19 cellular contexts compared by ENCODE assay signal in the genomic region with DNA sequence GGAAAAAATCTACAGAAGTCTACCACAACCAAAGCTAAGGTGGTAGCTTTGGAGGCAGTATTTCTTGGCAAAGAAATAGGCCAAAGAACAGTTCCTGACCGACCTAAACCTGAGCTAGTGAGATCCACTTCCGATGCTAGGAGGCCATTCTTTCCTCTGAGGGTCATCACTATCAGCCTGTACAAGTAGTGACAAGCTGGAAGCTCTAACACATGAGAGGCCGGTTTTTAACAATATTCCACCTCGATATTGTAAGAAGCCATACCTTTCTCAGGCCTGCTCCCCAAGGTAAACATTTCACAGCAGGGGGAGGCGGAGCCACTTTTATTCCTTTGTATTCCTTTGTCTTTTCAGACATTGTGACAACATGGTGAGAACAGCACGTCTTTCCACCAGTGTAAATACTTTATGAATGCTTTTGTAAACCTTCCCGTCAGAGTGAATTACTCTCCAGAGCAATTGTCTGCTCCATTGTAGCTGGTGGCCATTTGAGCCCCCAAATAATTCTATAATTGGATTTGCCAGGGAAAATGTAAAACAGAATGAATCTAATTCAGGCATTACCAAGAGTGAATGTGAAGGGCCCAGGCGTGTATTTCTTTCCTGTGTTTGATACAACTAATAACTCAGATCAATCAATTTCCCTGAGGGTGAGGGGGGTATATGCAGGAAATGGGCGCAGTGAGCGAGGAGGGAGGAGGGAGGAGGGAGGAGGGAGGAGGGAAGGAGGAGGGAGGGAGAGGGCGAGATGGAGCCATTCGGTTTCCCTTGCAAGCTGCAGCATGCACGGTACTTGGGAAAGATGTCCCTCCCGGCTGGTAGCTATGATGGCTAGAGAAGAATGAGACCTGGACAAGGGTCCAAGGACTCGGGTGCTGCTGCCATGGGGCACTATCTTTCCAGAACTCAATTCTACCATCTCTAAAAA.
A peak's percentile ranks its signal among the peaks of the same experiment; 100 is the strongest.
DNase-seq lines count a peak whose midpoint lies in the region; ATAC-seq and TF ChIP-seq lines count a peak whose summit lies in the region.
"Had no signal": no experiment of that assay in that cellular context is flagged by ENCODE, and none has a peak within 500 bp of the region (broad histone marks: within the 10 kb centered on the region; RNA-seq: fewer than 3 reads in every experiment).

No MANE protein-coding gene starts in this region.

- DNase-seq in HAP-1 (ENCODE audit: low spot score in 2 of 2) (peak; percentile 64 to 84), NCI-H2029 treated with DMSO at 0.1 percent for 48 hours (lab: John Stamatoyannopoulos, UW) (peak; percentile 36), RWPE2 (ENCODE audit: low spot score) (peak; percentile 49), neural progenitor cell (ENCODE audit: low spot score) (peak; percentile 70), HEK293T (ENCODE audit: extremely low spot score) (no peak), heart left ventricle (no peak)
- no peak for DNase-seq in stimulated activated CD4-positive, alpha-beta T cell treated with anti-CD3 and anti-CD28 coated beads, Interleukin-4, amount 100 ng/mL, for 24 hours
- DNase-seq: activated CD4-positive, CD25-positive, alpha-beta regulatory T cell treated with anti-CD3 and anti-CD28 coated beads, Interleukin-2, amount 50 U/mL, for 72 hours; activated naive CD8-positive, alpha-beta T cell treated with anti-CD3 and anti-CD28 coated beads for 36 hours; activated T-cell treated with anti-CD3 and anti-CD28 coated beads for 4 hours; Calu3; caudate nucleus; HCEC 1CT; mucosa of descending colon; posterior cingulate gyrus had no signal

- POLR2A ChIA-PET in HEK293T (lab: Yijun Ruan, JAX): no interaction called here

- no peak overlapping the region for H3K4me3 Mint-ChIP-seq in neural progenitor cell
- H3K4me3 Mint-ChIP-seq: activated naive CD8-positive, alpha-beta T cell treated with anti-CD3 and anti-CD28 coated beads for 36 hours; T-helper 1 cell treated with Interleukin-12 subunit alpha and Interleukin-12 subunit beta and Interleukin-4 antibody, amounts not matched to agents 30 μg/mL and 1 μg/mL, for 36 hours had no signal

- CTCF ChIA-PET in HEK293T (lab: Yijun Ruan, JAX): no interaction called here

- no peak overlapping the region for H2AFZ ChIP-seq in neural progenitor cell (replicated peaks)

- H3K9me3 ChIP-seq in HAP-1 (no peaks in the 10 kb centered on the region), RWPE2 (ENCODE audit: severe bottlenecking) (no peaks in the 10 kb centered on the region), neural progenitor cell (ENCODE audit: low read depth) (no peaks in the 10 kb centered on the region), heart left ventricle (no peaks in the 10 kb centered on the region)
- H3K9me3 ChIP-seq: mucosa of descending colon had no signal

- no peak overlapping the region for H3K9ac ChIP-seq in neural progenitor cell
- H3K9ac ChIP-seq: KMS-11 had no signal

- no peaks in the 10 kb centered on the region for H3K9me3 Mint-ChIP-seq in neural progenitor cell
- H3K9me3 Mint-ChIP-seq: activated naive CD8-positive, alpha-beta T cell treated with anti-CD3 and anti-CD28 coated beads for 36 hours; T-helper 1 cell treated with Interleukin-12 subunit alpha and Interleukin-12 subunit beta and Interleukin-4 antibody, amounts not matched to agents 30 μg/mL and 1 μg/mL, for 36 hours had no signal

- H3K27me3 ChIP-seq in HAP-1 (ENCODE audit: low read depth): no peaks in the 10 kb centered on the region
- no peaks in the 10 kb centered on the region for H3K27me3 ChIP-seq in RWPE2 (ENCODE audit: insufficient read depth, poor library complexity, severe bottlenecking)
- no peaks in the 10 kb centered on the region for H3K27me3 ChIP-seq in neural progenitor cell
- H3K27me3 ChIP-seq in heart left ventricle: no peaks in the 10 kb centered on the region

- H4K20me1 ChIP-seq in neural progenitor cell (ENCODE audit: low read depth): peaks cover 36% of the 10 kb centered on the region

- TF ChIP-seq CTCF in RWPE2 (IDR thresholded peaks at IDR 0.05; ENCODE audit: poor library complexity, severe bottlenecking): no peak
- TF ChIP-seq CTCF in neural progenitor cell (IDR thresholded peaks at IDR 0.05): no peak
- TF ChIP-seq CTCF in heart left ventricle (IDR thresholded peaks at IDR 0.05): no peak

- intact Hi-C loops in heart left ventricle (cut with DNase I): loop anchor here in 1 of 10 donors (5.0 kb wide), 1 partner anchor 64 kb away; no protein-coding TSS in a partner anchor

- in situ Hi-C loops in HAP-1 (cut with MboI; ENCODE audit: low sequenced_read_pairs): no loop called here

- H3K4me1 ChIP-seq in HAP-1 (peaks cover 26% of the 10 kb centered on the region), RWPE2 (ENCODE audit: insufficient read depth, poor library complexity, severe bottlenecking) (peaks cover 16% of the 10 kb centered on the region), neural progenitor cell (peaks cover 39% of the 10 kb centered on the region), heart left ventricle (peaks cover 0 to 22% (median 8%) of the 10 kb centered on the region in 12 donors)

- peaks cover 29% of the 10 kb centered on the region for H3K36me3 Mint-ChIP-seq in neural progenitor cell

- 91 to 94% (median 93%) methylated on average over 15 of the region's 15 CpGs for WGBS in heart left ventricle, 4 donors

- H3K27ac ChIP-seq in RWPE2 (ENCODE audit: poor library complexity, severe bottlenecking) (peak overlapping the region; percentile 48), neural progenitor cell (peak overlapping the region; percentile 81), heart left ventricle (peak overlapping the region in 1 of 12 donors; percentile 56)
- H3K27ac ChIP-seq: KMS-11 had no signal

- no peaks in the 10 kb centered on the region for H3K79me2 ChIP-seq in neural progenitor cell (ENCODE audit: low read depth)

- H3K4me3 ChIP-seq in HAP-1 (no peak overlapping the region), RWPE2 (ENCODE audit: severe bottlenecking) (no peak overlapping the region), neural progenitor cell (no peak overlapping the region), heart left ventricle (no peak overlapping the region)
- H3K4me3 ChIP-seq: mucosa of descending colon had no signal

- peaks cover 34% of the 10 kb centered on the region for H3F3A ChIP-seq in neural progenitor cell (ENCODE audit: low read depth)

- peak overlapping the region; percentile 72 for H3K4me2 ChIP-seq in neural progenitor cell
- H3K4me2 ChIP-seq: KMS-11 had no signal

- TF ChIP-seq POLR2A in heart left ventricle (IDR thresholded peaks at IDR 0.05): no peak

- H3K27ac Mint-ChIP-seq in neural progenitor cell: no peak overlapping the region
- H3K27ac Mint-ChIP-seq: activated naive CD8-positive, alpha-beta T cell treated with anti-CD3 and anti-CD28 coated beads for 36 hours; T-helper 1 cell treated with Interleukin-12 subunit alpha and Interleukin-12 subunit beta and Interleukin-4 antibody, amounts not matched to agents 30 μg/mL and 1 μg/mL, for 36 hours had no signal

- H3K36me3 ChIP-seq in HAP-1 (replicated peaks) (peaks cover 27% of the 10 kb centered on the region), RWPE2 (ENCODE audit: low read depth) (peaks cover 39% of the 10 kb centered on the region), neural progenitor cell (no peaks in the 10 kb centered on the region), heart left ventricle (peaks cover 0 to 60% (median 31%) of the 10 kb centered on the region in 9 donors)

- H3K27me3 Mint-ChIP-seq in neural progenitor cell (ENCODE audit: insufficient read depth, low read depth): no peaks in the 10 kb centered on the region
- H3K27me3 Mint-ChIP-seq: activated naive CD8-positive, alpha-beta T cell treated with anti-CD3 and anti-CD28 coated beads for 36 hours had no signal

- H3K4me1 Mint-ChIP-seq in neural progenitor cell: peaks cover 9% of the 10 kb centered on the region
- H3K4me1 Mint-ChIP-seq: activated naive CD8-positive, alpha-beta T cell treated with anti-CD3 and anti-CD28 coated beads for 36 hours had no signal

- ATAC-seq in RWPE2 (ENCODE audit: low read depth) (peak; percentile 28; the same call in 1 of the 3 replicates), GM18520 (IDR thresholded peaks at IDR 0.05; ENCODE audit: unreplicated experiment) (no peak), heart left ventricle (no peak)
- ATAC-seq: mucosa of descending colon, Panc1 had no signal

TF ChIP-seq in HEK293T, 16 proteins besides CTCF, POLR2A, EP300 and RAD21:
- TF ChIP-seq ELF4 (IDR thresholded peaks at IDR 0.05) (no peak), ARNT (IDR thresholded peaks at IDR 0.05) (no peak), SP1 (IDR thresholded peaks at IDR 0.05) (no peak), NFRKB (IDR thresholded peaks at IDR 0.05) (no peak), CTBP1 (IDR thresholded peaks at IDR 0.05; ENCODE audit: borderline replicate concordance) (no peak), BHLHE40 (IDR thresholded peaks at IDR 0.05; ENCODE audit: borderline replicate concordance) (no peak), L3MBTL2 (conservative IDR thresholded peaks at IDR 0.05) (no peak)
- TF ChIP-seq, protein P1, sequence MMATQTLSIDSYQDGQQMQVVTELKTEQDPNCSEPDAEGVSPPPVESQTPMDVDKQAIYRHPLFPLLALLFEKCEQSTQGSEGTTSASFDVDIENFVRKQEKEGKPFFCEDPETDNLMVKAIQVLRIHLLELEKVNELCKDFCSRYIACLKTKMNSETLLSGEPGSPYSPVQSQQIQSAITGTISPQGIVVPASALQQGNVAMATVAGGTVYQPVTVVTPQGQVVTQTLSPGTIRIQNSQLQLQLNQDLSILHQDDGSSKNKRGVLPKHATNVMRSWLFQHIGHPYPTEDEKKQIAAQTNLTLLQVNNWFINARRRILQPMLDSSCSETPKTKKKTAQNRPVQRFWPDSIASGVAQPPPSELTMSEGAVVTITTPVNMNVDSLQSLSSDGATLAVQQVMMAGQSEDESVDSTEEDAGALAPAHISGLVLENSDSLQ (IDR thresholded peaks at IDR 0.05): no peak

Comparison
In these comparisons a context has a peak if more than half of its experiments do, and no peak if none do; other contexts are left out.
1. DNase-seq: peak in HAP-1 (2 of 2), NCI-H2029 treated with DMSO at 0.1 percent for 48 hours (single experiment), RWPE2 (single experiment) and neural progenitor cell (single experiment); none in stimulated activated CD4-positive, alpha-beta T cell treated with anti-CD3 and anti-CD28 coated beads, Interleukin-4, amount 100 ng/mL, for 24 hours (single experiment), HEK293T (single experiment) and heart left ventricle (0 of 5).